Comparison of ENCODE assay signal across 8 cellular contexts in the genomic region with DNA sequence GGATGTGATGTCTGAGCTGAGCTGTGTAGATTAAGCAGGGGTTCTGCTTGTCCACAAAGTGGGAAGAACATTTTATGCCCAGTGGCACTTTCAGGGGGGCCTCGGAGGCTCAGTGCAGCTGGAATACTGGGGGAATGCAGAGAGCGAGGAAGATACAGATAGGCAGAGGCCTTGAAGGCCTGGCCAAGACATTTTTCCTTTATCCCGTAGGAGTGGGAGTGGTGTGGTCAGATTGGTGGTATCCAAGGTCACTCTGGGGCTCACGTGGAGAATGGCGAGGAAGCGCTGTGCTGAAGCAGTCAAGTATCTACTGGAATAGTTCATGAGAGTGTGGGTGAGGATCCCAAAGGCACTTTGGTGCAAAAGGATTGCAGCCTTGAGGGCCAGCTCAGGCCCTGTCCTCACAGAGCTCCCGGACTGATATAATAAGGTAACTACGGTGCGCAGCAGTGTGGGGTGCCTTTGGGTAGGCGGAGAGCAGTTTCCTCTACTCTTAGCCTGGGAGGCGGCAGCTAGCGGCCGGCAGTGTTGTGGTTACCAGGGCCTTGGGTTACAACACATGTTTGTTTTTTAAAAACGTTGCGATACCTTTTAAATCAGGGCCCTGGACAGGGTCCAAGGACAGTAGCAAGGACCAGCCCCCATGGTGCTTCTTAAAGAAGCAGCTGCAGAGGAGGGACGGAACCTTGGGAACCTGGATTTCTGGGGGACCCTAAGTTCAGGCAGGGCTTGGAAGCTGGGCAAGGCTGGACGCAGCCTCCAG. TPM values are rescaled to one million over a fixed set of nuclear protein-coding genes. Genes with fewer than 3 reads are reported as not detected.
DNase-seq lines count a peak whose midpoint lies in the region; ATAC-seq and TF ChIP-seq lines count a peak whose summit lies in the region.

No MANE protein-coding gene starts in this region.

- H3K4me3 Mint-ChIP-seq in WTC11 = no peak overlapping the region
- H3K4me3 Mint-ChIP-seq in immature natural killer cell = peak overlapping the region; percentile 5 to 70 (median 50)

- H3K27ac Mint-ChIP-seq in WTC11 = no peak overlapping the region
- peak overlapping the region in 5 of 6 donors; percentile 17 to 84 (median 69) for H3K27ac Mint-ChIP-seq in immature natural killer cell

- H3K27me3 Mint-ChIP-seq in WTC11 (ENCODE audit: low read depth) (no peaks in the 10 kb centered on the region), immature natural killer cell (ENCODE audit: low read depth in 3 of 3) (peaks cover 0 to 4% (median 2%) of the 10 kb centered on the region in 3 donors)

- ATAC-seq in GM18907 (IDR thresholded peaks at IDR 0.05; ENCODE audit: unreplicated experiment) (peak; percentile 64), HG03060 (IDR thresholded peaks at IDR 0.05; ENCODE audit: low read depth, unreplicated experiment) (peak; percentile 53), WTC11 (no peak)

- CTCF ChIA-PET in WTC11 (lab: Charles Lee) = interaction anchor here (0.6 to 1.9 kb wide), 7 partner anchors 10 to 417 kb away, joined by 3 to 11 read pairs (median 3); a partner anchor contains a TSS

- DNase-seq in AG08395 (ENCODE audit: low spot score) (peak; percentile 48), WTC11 (ENCODE audit: low spot score) (no peak), immature natural killer cell (peak in 2 of 3 donors; percentile 44 to 47), ureter (ENCODE audit: low spot score) (peak; percentile 70), DMS53 (lab: John Stamatoyannopoulos, UW) (no peak), KG1 (lab: John Stamatoyannopoulos, UW) (no peak)

- POLR2A ChIA-PET in WTC11 (lab: Charles Lee) = interaction anchor here (0.6 kb wide), 1 partner anchor 18 kb away, joined by 3 read pairs; no protein-coding TSS in a partner anchor

- no peaks in the 10 kb centered on the region for H3K36me3 Mint-ChIP-seq in WTC11
- H3K36me3 Mint-ChIP-seq in immature natural killer cell = peaks cover 0 to 4% (median 0%) of the 10 kb centered on the region in 3 donors

- peaks cover 18% of the 10 kb centered on the region for H3K4me1 Mint-ChIP-seq in WTC11
- peaks cover 20 to 28% of the 10 kb centered on the region in 2 donors for H3K4me1 Mint-ChIP-seq in immature natural killer cell

- TF ChIP-seq CTCF in WTC11 (IDR thresholded peaks at IDR 0.05) = no peak

- H3K9me3 Mint-ChIP-seq in WTC11 = no peaks in the 10 kb centered on the region
- no peaks in the 10 kb centered on the region for H3K9me3 Mint-ChIP-seq in immature natural killer cell

TF ChIP-seq in WTC11, 78 proteins besides CTCF, POLR2A, EP300 and RAD21:
- TF ChIP-seq GABPB1 (CRISPR knock-in tag; IDR thresholded peaks at IDR 0.05) = peak; percentile 58; the same call in 1 of the 2 replicates
- TF ChIP-seq, protein P1, sequence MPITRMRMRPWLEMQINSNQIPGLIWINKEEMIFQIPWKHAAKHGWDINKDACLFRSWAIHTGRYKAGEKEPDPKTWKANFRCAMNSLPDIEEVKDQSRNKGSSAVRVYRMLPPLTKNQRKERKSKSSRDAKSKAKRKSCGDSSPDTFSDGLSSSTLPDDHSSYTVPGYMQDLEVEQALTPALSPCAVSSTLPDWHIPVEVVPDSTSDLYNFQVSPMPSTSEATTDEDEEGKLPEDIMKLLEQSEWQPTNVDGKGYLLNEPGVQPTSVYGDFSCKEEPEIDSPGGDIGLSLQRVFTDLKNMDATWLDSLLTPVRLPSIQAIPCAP (CRISPR knock-in tag; IDR thresholded peaks at IDR 0.05) = no peak

RNA-seq across cellular contexts. Expression of a gene that starts 10.8 kb away (rescaled TPM):
- total RNA-seq in WTC11 (2021) (8.2 to 12.4 TPM (median 8.6 TPM) in 3 replicates), ureter (53.4 TPM)
- polyA plus RNA-seq in immature natural killer cell = 100 to 1,000 TPM in 2 of 3 donors, 10 to 100 TPM in 1; 88.1 to 256 (median 149) TPM

RNA-seq across cellular contexts. Expression of a gene that starts 18.3 kb away (rescaled TPM):
- total RNA-seq in WTC11 (2021) (33.1 to 36.2 TPM (median 33.2 TPM) in 3 replicates), ureter (60.7 TPM)
- 1 to 10 TPM; 4.6 to 8.7 (median 5.2) TPM for polyA plus RNA-seq in immature natural killer cell

Comparison
In these comparisons a context has a peak if more than half of its experiments do, and no peak if none do; other contexts are left out.
1. DNase-seq: peak in AG08395 (single experiment), immature natural killer cell (2 of 3) and ureter (single experiment); none in WTC11 (single experiment), DMS53 (single experiment) and KG1 (single experiment).